1 cellular context compared by ENCODE assay signal in the genomic region with DNA sequence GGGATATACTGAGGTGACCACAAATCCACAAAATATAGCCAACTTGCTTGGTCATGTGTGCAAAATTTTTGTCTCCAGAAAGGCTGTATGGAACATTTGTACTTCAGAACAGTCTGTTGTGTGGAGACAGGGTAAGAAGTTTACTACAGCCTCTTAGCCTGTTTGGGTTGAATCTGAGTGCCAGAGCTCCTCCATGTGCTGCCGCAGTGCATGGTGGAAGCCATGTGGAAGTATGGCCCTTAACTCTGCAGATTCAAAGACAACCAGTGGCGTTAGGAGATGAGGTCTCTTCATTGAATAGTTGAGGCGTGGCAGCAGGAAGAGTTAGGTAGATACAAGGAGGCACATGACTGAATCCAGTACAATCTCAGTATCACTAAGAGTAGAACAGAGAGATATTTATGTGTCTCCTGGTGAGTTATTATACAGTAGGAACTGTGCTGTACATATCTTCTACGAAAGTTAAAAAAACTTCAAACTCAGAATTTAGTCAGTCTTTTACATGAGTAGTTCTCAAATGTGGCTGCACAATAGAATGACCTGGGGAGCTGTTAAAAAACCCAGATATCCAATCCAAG.
TF ChIP-seq lines count a peak whose summit lies in the region.

No MANE protein-coding gene starts in this region.

TF ChIP-seq in GM12878, 131 proteins besides CTCF, POLR2A, EP300 and RAD21:
- no peak for TF ChIP-seq IRF3 (IDR thresholded peaks at IDR 0.05)
TF ChIP-seq in GM12878: peak in this region for 0.
